ENCODE assay signal across 11 cellular contexts in the genomic region with DNA sequence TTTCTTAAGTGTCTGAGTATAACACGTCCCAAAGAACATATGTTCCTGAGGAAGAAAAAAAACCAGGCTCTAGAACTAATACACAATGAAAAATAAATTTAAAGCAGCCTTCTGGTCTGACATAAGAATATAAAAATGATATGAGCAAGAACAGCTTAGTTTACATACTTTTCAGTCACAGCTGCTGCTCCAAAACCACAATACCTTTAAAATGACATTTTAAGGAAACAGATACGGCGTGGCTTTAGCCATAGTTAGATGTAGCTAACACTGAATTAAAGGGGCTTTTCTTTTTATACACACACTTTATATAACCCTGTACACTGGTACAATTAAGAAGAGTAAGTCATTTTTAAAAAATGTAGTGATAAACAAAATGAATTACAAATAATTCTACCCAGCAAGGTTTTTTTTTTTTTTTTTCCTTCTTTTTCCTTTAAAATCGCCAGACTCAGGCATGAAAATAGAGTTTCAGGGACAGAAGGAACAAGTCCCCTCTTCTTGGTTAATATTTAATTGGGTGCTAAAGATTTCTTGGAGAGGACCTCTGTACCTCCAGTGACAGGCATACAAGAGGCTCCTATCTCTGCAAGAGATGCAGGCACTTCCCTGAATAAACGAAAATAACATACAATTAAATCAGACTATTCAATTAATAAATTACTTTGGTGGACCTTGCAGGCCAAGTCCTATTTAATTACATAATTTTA.
DNase-seq lines count a peak whose midpoint lies in the region; ATAC-seq and TF ChIP-seq lines count a peak whose summit lies in the region.
"Had no signal": no experiment of that assay in that cellular context is flagged by ENCODE, and none has a peak within 500 bp of the region (broad histone marks: within the 10 kb centered on the region; RNA-seq: fewer than 3 reads in every experiment).

No MANE protein-coding gene starts in this region.

- no peaks in the 10 kb centered on the region for H4K20me1 ChIP-seq in fibroblast of lung (ENCODE audit: control insufficient read depth, extremely low read depth, insufficient read depth, low read length)

- no peaks in the 10 kb centered on the region for H3K27me3 ChIP-seq in CD8-positive, alpha-beta T cell (ENCODE audit: insufficient read depth, low read length)
- H3K27me3 ChIP-seq in fibroblast of lung (ENCODE audit: control insufficient read depth, insufficient read depth, low read length) (no peaks in the 10 kb centered on the region), adrenal gland (no peaks in the 10 kb centered on the region), H7 (ENCODE audit: control insufficient read depth, insufficient read depth, low read length) (no peaks in the 10 kb centered on the region)
- H3K27me3 ChIP-seq: breast epithelium, Peyer's patch had no signal

- H3K27ac ChIP-seq in CD8-positive, alpha-beta T cell (ENCODE audit: low read depth, low read length): no peak overlapping the region
- H3K27ac ChIP-seq in fibroblast of lung (ENCODE audit: insufficient read depth, low read length) (no peak overlapping the region), adrenal gland (no peak overlapping the region)
- H3K27ac ChIP-seq: breast epithelium, Peyer's patch had no signal

- no peak overlapping the region for H3K4me3 ChIP-seq in CD8-positive, alpha-beta T cell (ENCODE audit: low read depth, low read length)
- H3K4me3 ChIP-seq in NB4 (ENCODE audit: low read depth, low read length) (no peak overlapping the region), fibroblast of lung (replicated peaks in 1 of 4; ENCODE audit: control extremely low read depth in 1 of 4, insufficient read depth in 1 of 4, low read depth in 3 of 4, low read length in 4 of 4) (no peak overlapping the region), adrenal gland (no peak overlapping the region), H7 (ENCODE audit: insufficient read depth, low read depth, low read length) (no peak overlapping the region)
- H3K4me3 ChIP-seq: breast epithelium, Peyer's patch had no signal

- peak overlapping the region; percentile 35 for H3K4me3 Mint-ChIP-seq in CD8-positive, alpha-beta T cell
- no peak overlapping the region for H3K4me3 Mint-ChIP-seq in osteocyte (ENCODE audit: unreplicated experiment)

- no peaks in the 10 kb centered on the region for H3K9me3 ChIP-seq in CD8-positive, alpha-beta T cell (ENCODE audit: low read length)
- H3K9me3 ChIP-seq in fibroblast of lung (ENCODE audit: control insufficient read depth, insufficient read depth, low read depth, low read length): no peaks in the 10 kb centered on the region
- no peaks in the 10 kb centered on the region for H3K9me3 ChIP-seq in adrenal gland (replicated peaks in 1 of 3)
- H3K9me3 ChIP-seq: breast epithelium, Peyer's patch had no signal

- H3K4me1 Mint-ChIP-seq in CD8-positive, alpha-beta T cell (ENCODE audit: low read depth): peaks cover 51% of the 10 kb centered on the region
- peaks cover 21% of the 10 kb centered on the region for H3K4me1 Mint-ChIP-seq in osteocyte (ENCODE audit: unreplicated experiment)

- peak; percentile 46 for ATAC-seq in CD8-positive, alpha-beta T cell
- ATAC-seq in GM18867 (IDR thresholded peaks at IDR 0.05; ENCODE audit: unreplicated experiment): no peak
- ATAC-seq: activated T-cell treated with anti-CD3 and anti-CD28 coated beads, Interleukin-2, amount 50 U/mL, for 72 hours had no signal

- H3K4me1 ChIP-seq in CD8-positive, alpha-beta T cell (ENCODE audit: insufficient read depth, low read length): peaks cover 43% of the 10 kb centered on the region
- H3K4me1 ChIP-seq in fibroblast of lung (ENCODE audit: control insufficient read depth, extremely low read depth, insufficient read depth, low read length) (no peaks in the 10 kb centered on the region), adrenal gland (replicated peaks in 1 of 2) (peaks cover 0 to 5% of the 10 kb centered on the region in 2 donors)
- H3K4me1 ChIP-seq: breast epithelium had no signal

- WGBS in adrenal gland, 4 donors: 86 to 88% (median 87%) methylated on average over 5 of the region's 5 CpGs

- no peaks in the 10 kb centered on the region for H3K36me3 ChIP-seq in CD8-positive, alpha-beta T cell (ENCODE audit: insufficient read depth, low read length)
- H3K36me3 ChIP-seq in fibroblast of lung (ENCODE audit: control insufficient read depth, insufficient read depth, low read length): no peaks in the 10 kb centered on the region
- H3K36me3 ChIP-seq in adrenal gland (replicated peaks in 1 of 2): no peaks in the 10 kb centered on the region
- no peaks in the 10 kb centered on the region for H3K36me3 ChIP-seq in H7 (replicated peaks; ENCODE audit: control insufficient read depth, insufficient read depth, low read length)
- H3K36me3 ChIP-seq: breast epithelium, Peyer's patch had no signal

- CTCF ChIA-PET in CD8-positive, alpha-beta T cell (lab: Charles Lee): interaction anchor here (0.8 to 1.2 kb wide), 2 partner anchors 30 to 247 kb away, joined by 3 read pairs; no protein-coding TSS in a partner anchor

- no peak overlapping the region for H2AFZ ChIP-seq in fibroblast of lung (ENCODE audit: low read length)

- no peaks in the 10 kb centered on the region for H3K79me2 ChIP-seq in fibroblast of lung (ENCODE audit: control insufficient read depth, insufficient read depth, low read length)

- peak overlapping the region; percentile 16 for H3K27ac Mint-ChIP-seq in CD8-positive, alpha-beta T cell
- peak overlapping the region; percentile 63 for H3K27ac Mint-ChIP-seq in osteocyte (ENCODE audit: unreplicated experiment)

- TF ChIP-seq CTCF in CD8-positive, alpha-beta T cell (IDR thresholded peaks at IDR 0.05): no peak
- TF ChIP-seq CTCF in NB4 (IDR thresholded peaks at IDR 0.05; ENCODE audit: low read depth, low read length) (no peak), fibroblast of lung (conservative IDR thresholded peaks at IDR 0.05 in 1 of 2, IDR thresholded peaks at IDR 0.05 in 1 of 2; ENCODE audit: low read depth in 1 of 2, low read length in 2 of 2) (no peak), osteocyte (IDR thresholded peaks at IDR 0.05) (no peak), adrenal gland (IDR thresholded peaks at IDR 0.05) (no peak)

- peak overlapping the region; percentile 27 for H3K4me2 ChIP-seq in fibroblast of lung (ENCODE audit: extremely low read depth, insufficient read depth, low read length)

- TF ChIP-seq POLR2A in NB4 (IDR thresholded peaks at IDR 0.05; ENCODE audit: extremely low read depth, insufficient read length) (no peak), adrenal gland (IDR thresholded peaks at IDR 0.05) (no peak)

- peaks cover 12% of the 10 kb centered on the region for H3K36me3 Mint-ChIP-seq in CD8-positive, alpha-beta T cell
- H3K36me3 Mint-ChIP-seq in osteocyte (ENCODE audit: unreplicated experiment): no peaks in the 10 kb centered on the region

- no peak overlapping the region for H3K9ac ChIP-seq in fibroblast of lung (ENCODE audit: insufficient read depth, low read length)

- H3K9me3 Mint-ChIP-seq in CD8-positive, alpha-beta T cell: no peaks in the 10 kb centered on the region
- H3K9me3 Mint-ChIP-seq in osteocyte (ENCODE audit: unreplicated experiment): no peaks in the 10 kb centered on the region
- H3K9me3 Mint-ChIP-seq: activated T-cell treated with anti-CD3 and anti-CD28 coated beads, Interleukin-2, amount 50 U/mL, for 72 hours had no signal

- POLR2A ChIA-PET in CD8-positive, alpha-beta T cell (lab: Charles Lee): no interaction called here

- no peaks in the 10 kb centered on the region for H3K27me3 Mint-ChIP-seq in CD8-positive, alpha-beta T cell (ENCODE audit: low read depth)
- no peaks in the 10 kb centered on the region for H3K27me3 Mint-ChIP-seq in osteocyte (ENCODE audit: unreplicated experiment)

- no peak for DNase-seq in CD8-positive, alpha-beta T cell
- DNase-seq in NB4 (ENCODE audit: low read depth) (peak; percentile 4), fibroblast of lung (ENCODE audit: low read depth in 2 of 2) (peak; percentile 66 to 72), osteocyte (ENCODE audit: extremely low spot score, unreplicated experiment) (no peak), NCI-H1694 treated with DMSO at 0.1 percent for 48 hours (lab: John Stamatoyannopoulos, UW) (no peak), adrenal gland (no peak), H7 (no peak)
- DNase-seq: activated T-cell treated with anti-CD3 and anti-CD28 coated beads, Interleukin-2, amount 50 U/mL, for 72 hours; Peyer's patch had no signal

- intact Hi-C loops in CD8-positive, alpha-beta T cell (cut with DNase I, micrococcal nuclease): no loop called here
- intact Hi-C loops in adrenal gland (cut with DNase I): no loop called here

Comparison
In these comparisons a context has a peak if more than half of its experiments do, and no peak if none do; other contexts are left out.
1. DNase-seq: peak in NB4 (single experiment) and fibroblast of lung (2 of 2); none in CD8-positive, alpha-beta T cell (0 of 7), osteocyte (single experiment), NCI-H1694 treated with DMSO at 0.1 percent for 48 hours (single experiment), adrenal gland (0 of 7) and H7 (single experiment).